ENCODE assay signal across 8 cellular contexts in the genomic region with DNA sequence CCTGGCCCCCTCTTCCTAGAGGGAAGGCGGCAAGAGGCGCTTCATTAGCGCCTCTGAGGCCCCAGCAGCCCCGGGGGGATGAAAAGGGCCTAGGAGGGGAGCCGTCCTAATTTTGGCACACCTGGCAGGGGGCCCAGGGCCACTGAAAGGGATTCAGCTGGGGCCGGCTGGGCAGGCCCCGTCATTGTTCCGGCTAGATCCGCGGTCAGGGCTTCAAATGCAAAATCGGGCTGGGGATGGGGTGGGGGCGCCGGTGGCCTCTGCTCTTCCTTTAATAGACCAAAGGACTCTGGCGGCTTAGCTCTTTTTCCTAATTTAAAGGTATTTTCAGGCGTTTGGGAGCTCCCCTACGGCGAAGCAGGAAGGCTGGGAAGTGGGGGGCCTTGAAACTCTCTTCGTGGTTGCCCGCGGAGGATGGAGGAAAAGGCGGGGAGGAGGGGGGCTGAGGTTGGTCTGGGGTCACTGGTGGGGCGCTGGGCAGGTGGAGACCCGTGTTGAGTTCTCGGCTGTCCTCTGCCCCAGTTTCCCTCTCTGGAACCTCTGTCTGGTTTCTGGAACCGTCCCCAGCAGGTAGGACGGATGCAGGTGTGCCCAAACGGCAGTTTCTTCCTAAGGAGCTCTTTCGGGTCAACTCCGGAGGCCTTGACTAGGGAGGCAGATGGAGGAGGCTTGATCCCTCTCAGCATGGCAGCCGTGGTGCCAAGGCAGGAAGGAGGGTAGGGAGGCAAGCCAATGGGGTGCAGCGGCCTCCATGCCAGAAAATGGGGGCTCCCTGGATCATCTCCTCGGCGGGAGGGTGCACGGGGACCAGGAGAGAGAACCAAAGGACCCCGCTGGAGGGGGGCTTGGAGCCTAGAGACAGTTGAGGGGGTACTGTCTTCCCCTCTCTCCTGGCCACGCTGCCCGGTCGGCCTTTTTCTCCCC. TPM values are rescaled to one million over a fixed set of nuclear protein-coding genes. Genes with fewer than 3 reads are reported as not detected.
DNase-seq lines count a peak whose midpoint lies in the region; ATAC-seq and TF ChIP-seq lines count a peak whose summit lies in the region.
"Not testable (repeated sequence)": the region's sequence is repeated elsewhere in the genome, so short reads cannot be mapped to it uniquely, and the experiment has no call there.

No MANE protein-coding gene starts in this region.

- not testable (repeated sequence) for H3K27me3 ChIP-seq in CD4-positive, CD25-positive, alpha-beta regulatory T cell (ENCODE audit: control insufficient read depth, insufficient read depth, low read length); HUES6 (ENCODE audit: control insufficient read depth, insufficient read depth, low read length); iPS-18a (ENCODE audit: control insufficient read depth, insufficient read depth, low read length)

- H3K9me3 Mint-ChIP-seq in CD4-positive, CD25-positive, alpha-beta regulatory T cell; activated naive CD4-positive, alpha-beta T cell treated with anti-CD3 and anti-CD28 coated beads, Interleukin-2, amount 10 ng/mL, durations not matched to agents 7 days and 5 days; effector memory CD8-positive, alpha-beta T cell; neural crest cell; stimulated activated naive B cell treated with anti-CD40 and anti-IgM and Interleukin-4, amounts not matched to agents 10 μg/mL and 1 μg/mL and 100 μg/mL, for 72 hours: not testable (repeated sequence)

- TF ChIP-seq CTCF in neural crest cell (conservative IDR thresholded peaks at IDR 0.05), result not testable (repeated sequence)

- not testable (repeated sequence) for H3K4me3 ChIP-seq in CD4-positive, CD25-positive, alpha-beta regulatory T cell (ENCODE audit: low read depth, low read length)
- H3K4me3 ChIP-seq in HUES6 (ENCODE audit: low read depth, low read length), result peak overlapping the region; percentile 67
- peak overlapping the region; percentile 54 for H3K4me3 ChIP-seq in iPS-18a (ENCODE audit: low read length)

- ATAC-seq in CD4-positive, CD25-positive, alpha-beta regulatory T cell (ENCODE audit: low read depth in 2 of 2); effector memory CD8-positive, alpha-beta T cell (replicated peaks): not testable (repeated sequence)
- ATAC-seq in SK-N-SH treated with all-trans-retinoic acid at 6 μM for 48 hours, result peak; percentile 20
- peak; percentile 49 to 55 for ATAC-seq in stimulated activated naive B cell treated with anti-CD40 and anti-IgM and Interleukin-4, amounts not matched to agents 10 μg/mL and 1 μg/mL and 100 μg/mL, for 72 hours (replicated peaks)

- CTCF ChIA-PET in activated naive CD4-positive, alpha-beta T cell treated with anti-CD3 and anti-CD28 coated beads, Interleukin-2, amount 10 ng/mL, durations not matched to agents 7 days and 5 days (lab: Charles Lee), result not testable (repeated sequence)

- H3K9ac ChIP-seq in HUES6 (ENCODE audit: low read length) (peak overlapping the region; percentile 91), iPS-18a (ENCODE audit: low read length) (peak overlapping the region; percentile 59)

- peaks cover 0 to 23% (median 7%) of the 10 kb centered on the region in 4 donors for H3K4me1 Mint-ChIP-seq in CD4-positive, CD25-positive, alpha-beta regulatory T cell
- peaks cover 27% of the 10 kb centered on the region for H3K4me1 Mint-ChIP-seq in activated naive CD4-positive, alpha-beta T cell treated with anti-CD3 and anti-CD28 coated beads, Interleukin-2, amount 10 ng/mL, durations not matched to agents 7 days and 5 days
- not testable (repeated sequence) for H3K4me1 Mint-ChIP-seq in effector memory CD8-positive, alpha-beta T cell (ENCODE audit: low read depth in 2 of 2)
- H3K4me1 Mint-ChIP-seq in neural crest cell, result peaks cover 16% of the 10 kb centered on the region
- peaks cover 8 to 16% of the 10 kb centered on the region in 2 donors for H3K4me1 Mint-ChIP-seq in stimulated activated naive B cell treated with anti-CD40 and anti-IgM and Interleukin-4, amounts not matched to agents 10 μg/mL and 1 μg/mL and 100 μg/mL, for 72 hours

- not testable (repeated sequence) for H3K36me3 Mint-ChIP-seq in CD4-positive, CD25-positive, alpha-beta regulatory T cell; activated naive CD4-positive, alpha-beta T cell treated with anti-CD3 and anti-CD28 coated beads, Interleukin-2, amount 10 ng/mL, durations not matched to agents 7 days and 5 days; effector memory CD8-positive, alpha-beta T cell (ENCODE audit: insufficient read depth); neural crest cell (ENCODE audit: low read depth); stimulated activated naive B cell treated with anti-CD40 and anti-IgM and Interleukin-4, amounts not matched to agents 10 μg/mL and 1 μg/mL and 100 μg/mL, for 72 hours

- H3K4me3 Mint-ChIP-seq in CD4-positive, CD25-positive, alpha-beta regulatory T cell, result peak overlapping the region; percentile 61 to 81 (median 74)
- H3K4me3 Mint-ChIP-seq in activated naive CD4-positive, alpha-beta T cell treated with anti-CD3 and anti-CD28 coated beads, Interleukin-2, amount 10 ng/mL, durations not matched to agents 7 days and 5 days, result peak overlapping the region; percentile 48
- peak overlapping the region; percentile 67 to 77 for H3K4me3 Mint-ChIP-seq in effector memory CD8-positive, alpha-beta T cell
- H3K4me3 Mint-ChIP-seq in neural crest cell, result peak overlapping the region; percentile 54
- H3K4me3 Mint-ChIP-seq in stimulated activated naive B cell treated with anti-CD40 and anti-IgM and Interleukin-4, amounts not matched to agents 10 μg/mL and 1 μg/mL and 100 μg/mL, for 72 hours, result peak overlapping the region; percentile 81

- H3K27me3 Mint-ChIP-seq in CD4-positive, CD25-positive, alpha-beta regulatory T cell; effector memory CD8-positive, alpha-beta T cell; neural crest cell (ENCODE audit: low read depth): not testable (repeated sequence)
- peaks cover 26% of the 10 kb centered on the region for H3K27me3 Mint-ChIP-seq in activated naive CD4-positive, alpha-beta T cell treated with anti-CD3 and anti-CD28 coated beads, Interleukin-2, amount 10 ng/mL, durations not matched to agents 7 days and 5 days
- H3K27me3 Mint-ChIP-seq in stimulated activated naive B cell treated with anti-CD40 and anti-IgM and Interleukin-4, amounts not matched to agents 10 μg/mL and 1 μg/mL and 100 μg/mL, for 72 hours, result peaks cover 10 to 19% of the 10 kb centered on the region in 2 donors

- H3K27ac ChIP-seq in CD4-positive, CD25-positive, alpha-beta regulatory T cell (ENCODE audit: insufficient read depth, low read length, poor library complexity, severe bottlenecking), result not testable (repeated sequence)
- H3K27ac ChIP-seq in HUES6 (ENCODE audit: low read depth, low read length) (peak overlapping the region; percentile 91), iPS-18a (ENCODE audit: low read length) (peak overlapping the region; percentile 75)

- H3K27ac Mint-ChIP-seq in CD4-positive, CD25-positive, alpha-beta regulatory T cell, result peak overlapping the region in 2 of 3 donors; percentile 14 to 78
- H3K27ac Mint-ChIP-seq in activated naive CD4-positive, alpha-beta T cell treated with anti-CD3 and anti-CD28 coated beads, Interleukin-2, amount 10 ng/mL, durations not matched to agents 7 days and 5 days, result peak overlapping the region; percentile 77
- peak overlapping the region in 1 of 2 donors; percentile 83 for H3K27ac Mint-ChIP-seq in effector memory CD8-positive, alpha-beta T cell
- H3K27ac Mint-ChIP-seq in neural crest cell (ENCODE audit: unreplicated experiment), result peak overlapping the region; percentile 50
- peak overlapping the region; percentile 88 for H3K27ac Mint-ChIP-seq in stimulated activated naive B cell treated with anti-CD40 and anti-IgM and Interleukin-4, amounts not matched to agents 10 μg/mL and 1 μg/mL and 100 μg/mL, for 72 hours

- H3K36me3 ChIP-seq in CD4-positive, CD25-positive, alpha-beta regulatory T cell (ENCODE audit: control insufficient read depth, insufficient read depth, low read length); HUES6 (ENCODE audit: control insufficient read depth, insufficient read depth, low read length); iPS-18a (ENCODE audit: control insufficient read depth, low read depth, low read length): not testable (repeated sequence)

- H3K9me3 ChIP-seq in CD4-positive, CD25-positive, alpha-beta regulatory T cell (ENCODE audit: control insufficient read depth in 2 of 2, low read length in 2 of 2); HUES6 (ENCODE audit: control insufficient read depth, insufficient read depth, low read depth, low read length); iPS-18a (ENCODE audit: control insufficient read depth, low read depth, low read length): not testable (repeated sequence)

- DNase-seq in CD4-positive, CD25-positive, alpha-beta regulatory T cell; effector memory CD8-positive, alpha-beta T cell: not testable (repeated sequence)
- peak; percentile 26 for DNase-seq in activated naive CD4-positive, alpha-beta T cell treated with anti-CD3 and anti-CD28 coated beads, Interleukin-2, amount 10 ng/mL, durations not matched to agents 7 days and 5 days
- peak; percentile 36 for DNase-seq in neural crest cell (ENCODE audit: low read depth, low spot score)
- DNase-seq in stimulated activated naive B cell treated with anti-CD40 and anti-IgM and Interleukin-4, amounts not matched to agents 10 μg/mL and 1 μg/mL and 100 μg/mL, for 72 hours, result peak; percentile 6

- peaks cover 12% of the 10 kb centered on the region for H3K4me1 ChIP-seq in CD4-positive, CD25-positive, alpha-beta regulatory T cell (ENCODE audit: control insufficient read depth, insufficient read depth, low read length, poor library complexity, severe bottlenecking)
- H3K4me1 ChIP-seq in HUES6 (ENCODE audit: control insufficient read depth, insufficient read depth, low read length); iPS-18a (ENCODE audit: control insufficient read depth, low read depth, low read length): not testable (repeated sequence)

RNA-seq across cellular contexts. Expression of gene ADGRL1, which starts 41.8 kb away (rescaled TPM):
- 8.2 TPM for total RNA-seq in CD4-positive, CD25-positive, alpha-beta regulatory T cell
- under 1 TPM in 3 of 4 donors, not detected in 1; 0.21 to 0.40 (median 0.29) TPM for polyA plus RNA-seq in CD4-positive, CD25-positive, alpha-beta regulatory T cell
- 34.6 and 38.5 TPM in 2 replicates for total RNA-seq in neural crest cell
